Comparison of ENCODE assay signal across 25 cellular contexts in genomic region chr10:83816942-83817341, GRCh38.
DNase-seq lines count a peak whose midpoint lies in the region; ATAC-seq lines count a peak whose summit lies in the region.
"Had no signal": no experiment of that assay in that cellular context is flagged by ENCODE, and none has a peak within 500 bp of the region (broad histone marks: within the 10 kb centered on the region; RNA-seq: fewer than 3 reads in every experiment).

No MANE protein-coding gene starts in this region.

- POLR2A ChIA-PET in activated CD4-positive, alpha-beta T cell treated with anti-CD3 and anti-CD28 coated beads for 36 hours (lab: Charles Lee) = no interaction called here

- peaks cover 1% of the 10 kb centered on the region for H3K9me3 Mint-ChIP-seq in activated CD4-positive, alpha-beta T cell treated with anti-CD3 and anti-CD28 coated beads for 36 hours (ENCODE audit: low read depth)
- H3K9me3 Mint-ChIP-seq: activated naive CD8-positive, alpha-beta T cell treated with anti-CD3 and anti-CD28 coated beads, Interleukin-2, amount 50 U/mL, for 24 hours had no signal

- H3K9me3 ChIP-seq in SJSA1 (replicated peaks) = no peaks in the 10 kb centered on the region
- H3K9me3 ChIP-seq: body of pancreas, Peyer's patch, SJCRH30 had no signal

- H3K27ac Mint-ChIP-seq in activated CD4-positive, alpha-beta T cell treated with anti-CD3 and anti-CD28 coated beads for 36 hours = no peak overlapping the region
- H3K27ac Mint-ChIP-seq: activated naive CD8-positive, alpha-beta T cell treated with anti-CD3 and anti-CD28 coated beads, Interleukin-2, amount 50 U/mL, for 24 hours; CD4-positive, alpha-beta memory T cell; effector memory CD8-positive, alpha-beta T cell; HFFc6; IgD-negative memory B cell; memory B cell had no signal

- intact Hi-C loops in activated CD4-positive, alpha-beta T cell treated with anti-CD3 and anti-CD28 coated beads for 36 hours (cut with DNase I, micrococcal nuclease) = no loop called here

- H3K4me1 ChIP-seq in SJSA1 (replicated peaks) = peaks cover 59% of the 10 kb centered on the region
- H3K4me1 ChIP-seq: body of pancreas, Peyer's patch, SJCRH30 had no signal

- CTCF ChIA-PET in activated CD4-positive, alpha-beta T cell treated with anti-CD3 and anti-CD28 coated beads for 36 hours (lab: Charles Lee) = no interaction called here

- no peaks in the 10 kb centered on the region for H3K36me3 ChIP-seq in SJSA1
- H3K36me3 ChIP-seq: Peyer's patch, SJCRH30, WERI-Rb-1 had no signal

- H3K27ac ChIP-seq in SJSA1 = peak overlapping the region; percentile 53
- H3K27ac ChIP-seq: body of pancreas, Peyer's patch, SJCRH30, WERI-Rb-1 had no signal

- no peaks in the 10 kb centered on the region for H3K4me1 Mint-ChIP-seq in activated CD4-positive, alpha-beta T cell treated with anti-CD3 and anti-CD28 coated beads for 36 hours
- H3K4me1 Mint-ChIP-seq: activated naive CD8-positive, alpha-beta T cell treated with anti-CD3 and anti-CD28 coated beads, Interleukin-2, amount 50 U/mL, for 24 hours; CD4-positive, alpha-beta memory T cell; IgD-negative memory B cell; memory B cell had no signal

- DNase-seq in SJSA1 (ENCODE audit: low read depth in 1 of 2, low spot score in 2 of 2) (no peak), C1 segment of cervical spinal cord (lab: John Stamatoyannopoulos, UW) (no peak), dedifferentiated amniotic fluid mesenchymal stem cell (ENCODE audit: extremely low spot score) (no peak), NCI-H82 treated with DMSO at 0.1 percent for 48 hours (lab: John Stamatoyannopoulos, UW; ENCODE audit: unreplicated experiment) (no peak)
- no peak for DNase-seq in activated CD4-positive, alpha-beta T cell treated with anti-CD3 and anti-CD28 coated beads for 36 hours
- DNase-seq: activated CD8-positive, alpha-beta memory T cell treated with anti-CD3 and anti-CD28 coated beads, Interleukin-2, amount 50 U/mL, for 4 hours; activated naive CD8-positive, alpha-beta T cell treated with anti-CD3 and anti-CD28 coated beads, Interleukin-2, amount 50 U/mL, for 24 hours; body of pancreas; CD4-positive, alpha-beta memory T cell; effector memory CD8-positive, alpha-beta T cell; HFFc6; NCI-H187 treated with DMSO at 0.1 percent for 48 hours; NCI-H2227 treated with DMSO at 0.1 percent for 48 hours; NK-92 treated with Interleukin-12 subunit alpha and Interleukin-12 subunit beta, amount 100 ng/mL, for 24 hours; nucleus accumbens; Peyer's patch; retina; SJCRH30; stimulated activated CD4-positive, alpha-beta T cell treated with anti-CD3 and anti-CD28 coated beads, Interleukin-4, amount 100 ng/mL, for 4 hours; WERI-Rb-1 had no signal

- peak; percentile 98 for ATAC-seq in GM18520 (IDR thresholded peaks at IDR 0.05; ENCODE audit: unreplicated experiment)
- ATAC-seq in GM21360 (IDR thresholded peaks at IDR 0.05; ENCODE audit: unreplicated experiment) = peak; percentile 54
- peak; percentile 97 for ATAC-seq in HG03025 (IDR thresholded peaks at IDR 0.05; ENCODE audit: low FRiP score, unreplicated experiment)
- ATAC-seq in activated CD4-positive, alpha-beta T cell treated with anti-CD3 and anti-CD28 coated beads for 36 hours = no peak
- ATAC-seq: activated naive CD8-positive, alpha-beta T cell treated with anti-CD3 and anti-CD28 coated beads, Interleukin-2, amount 50 U/mL, for 24 hours; body of pancreas; effector memory CD8-positive, alpha-beta T cell had no signal

- no peaks in the 10 kb centered on the region for H3K36me3 Mint-ChIP-seq in activated CD4-positive, alpha-beta T cell treated with anti-CD3 and anti-CD28 coated beads for 36 hours (ENCODE audit: low read depth)
- H3K36me3 Mint-ChIP-seq: CD4-positive, alpha-beta memory T cell; IgD-negative memory B cell; memory B cell had no signal

- H3K27me3 Mint-ChIP-seq in activated CD4-positive, alpha-beta T cell treated with anti-CD3 and anti-CD28 coated beads for 36 hours = no peaks in the 10 kb centered on the region
- H3K27me3 Mint-ChIP-seq: activated naive CD8-positive, alpha-beta T cell treated with anti-CD3 and anti-CD28 coated beads, Interleukin-2, amount 50 U/mL, for 24 hours; CD4-positive, alpha-beta memory T cell; IgD-negative memory B cell had no signal

- H3K4me3 Mint-ChIP-seq in activated CD4-positive, alpha-beta T cell treated with anti-CD3 and anti-CD28 coated beads for 36 hours = no peak overlapping the region
- H3K4me3 Mint-ChIP-seq: activated naive CD8-positive, alpha-beta T cell treated with anti-CD3 and anti-CD28 coated beads, Interleukin-2, amount 50 U/mL, for 24 hours; CD4-positive, alpha-beta memory T cell; effector memory CD8-positive, alpha-beta T cell; HFFc6; IgD-negative memory B cell; memory B cell had no signal

- no peaks in the 10 kb centered on the region for H3K27me3 ChIP-seq in SJSA1 (replicated peaks)
- H3K27me3 ChIP-seq: body of pancreas, Peyer's patch, SJCRH30 had no signal

- no peak overlapping the region for H3K4me3 ChIP-seq in SJSA1
- H3K4me3 ChIP-seq: body of pancreas, Peyer's patch, SJCRH30 had no signal
